20 cellular contexts compared by ENCODE assay signal in the genomic region with DNA sequence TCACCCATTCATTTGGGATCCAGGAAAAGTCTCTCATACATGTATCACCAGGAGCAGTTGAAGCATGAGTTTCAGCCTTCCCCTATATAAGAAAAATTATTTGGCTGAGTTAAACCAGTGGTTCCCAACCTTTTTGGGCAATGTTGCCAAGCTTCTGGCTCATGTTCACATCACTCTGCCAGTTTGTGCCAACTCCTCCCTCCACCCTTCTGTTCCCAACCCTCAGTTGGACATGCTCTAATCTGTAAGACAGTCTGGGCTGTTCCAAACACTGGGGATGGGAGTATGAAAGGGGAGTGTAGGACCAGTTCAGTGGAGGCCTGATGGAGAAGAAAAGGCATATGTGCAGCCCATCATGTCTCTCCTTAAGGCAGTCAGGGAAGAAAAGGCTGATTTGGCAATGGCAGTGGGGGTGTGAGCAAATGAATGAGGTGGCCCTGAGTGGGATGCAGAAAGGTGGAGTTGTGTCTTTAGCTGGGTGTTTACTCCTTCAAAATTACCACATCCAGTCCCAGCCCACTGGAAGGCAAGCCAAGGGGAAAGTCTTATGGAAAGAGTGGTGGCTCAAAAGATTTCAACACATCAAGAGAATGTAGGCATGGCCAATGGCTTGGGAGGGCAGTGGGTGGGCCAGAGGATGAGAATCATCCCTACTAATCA. TPM values are rescaled to one million over a fixed set of nuclear protein-coding genes. Genes with fewer than 3 reads are reported as not detected.
DNase-seq lines count a peak whose midpoint lies in the region; TF ChIP-seq lines count a peak whose summit lies in the region.
"Had no signal": no experiment of that assay in that cellular context is flagged by ENCODE, and none has a peak within 500 bp of the region (broad histone marks: within the 10 kb centered on the region; RNA-seq: fewer than 3 reads in every experiment).

No MANE protein-coding gene starts in this region.

- DNase-seq in GM23248 (peak; percentile 56), NCI-H446 (lab: John Stamatoyannopoulos, UW) (peak; percentile 41 to 76), fibroblast of mammary gland (ENCODE audit: low read depth) (peak; percentile 56), OCI-M2 (lab: John Stamatoyannopoulos, UW; ENCODE audit: unreplicated experiment) (no peak), ureter (ENCODE audit: low spot score) (no peak), GM10248 (ENCODE audit: extremely low spot score) (no peak)
- DNase-seq: AML-193, COR-L47, EL, HCEC 1CT, MV-4-11, NCI-H1417, NCI-H2029 treated with DMSO at 0.1 percent for 48 hours, NCI-H2171 treated with DMSO at 0.1 percent for 48 hours, NCI-H510A, NCI-H82, PC-9 had no signal

- H3K9ac ChIP-seq in GM23248 (no peak overlapping the region), rectal smooth muscle tissue (ENCODE audit: low read length) (no peak overlapping the region)

- H3K36me3 ChIP-seq in GM23248 (ENCODE audit: low read depth) = no peaks in the 10 kb centered on the region
- H3K36me3 ChIP-seq in rectal smooth muscle tissue (ENCODE audit: control insufficient read depth, insufficient read depth, low read length) = no peaks in the 10 kb centered on the region

- CTCF ChIA-PET in GM10248 (lab: Yijun Ruan, JAX) = no interaction called here

- H3K4me3 ChIP-seq in GM23248 = no peak overlapping the region
- H3K4me3 ChIP-seq in fibroblast of mammary gland (ENCODE audit: control insufficient read depth, low read depth, low read length) = no peak overlapping the region
- no peak overlapping the region for H3K4me3 ChIP-seq in rectal smooth muscle tissue (ENCODE audit: low read length)
- H3K4me3 ChIP-seq: PC-9, SJSA1 had no signal

- H4K20me1 ChIP-seq in GM23248 (ENCODE audit: insufficient read depth) = 0 out of 2 replicates have a peak, but pooled peaks cover 5% of the 10 kb centered on the region

- H3K9me3 ChIP-seq in GM23248 (ENCODE audit: low read depth) = no peaks in the 10 kb centered on the region
- H3K9me3 ChIP-seq: SJSA1 had no signal

- no peak overlapping the region for H3K4me2 ChIP-seq in GM23248 (ENCODE audit: unreplicated experiment)
- H3K4me2 ChIP-seq: PC-9 had no signal

- H3K27ac ChIP-seq in GM23248 = no peak overlapping the region
- H3K27ac ChIP-seq in rectal smooth muscle tissue (ENCODE audit: low read depth, low read length) = peak overlapping the region; percentile 36
- H3K27ac ChIP-seq: HL-60, PC-9, SJSA1 had no signal

- H2AFZ ChIP-seq in GM23248 = no peak overlapping the region
- H2AFZ ChIP-seq: PC-9 had no signal

- H3F3A ChIP-seq in GM23248 (ENCODE audit: insufficient read depth) = peaks cover 8% of the 10 kb centered on the region; the same call in 1 of the 2 replicates

- in situ Hi-C loops in GM23248 (cut with MboI) = loop anchor here (25.0 kb wide), 1 partner anchor 220 kb away; no protein-coding TSS in a partner anchor

- H3K27me3 ChIP-seq in GM23248 (replicated peaks; ENCODE audit: insufficient read depth) (no peaks in the 10 kb centered on the region), rectal smooth muscle tissue (ENCODE audit: control insufficient read depth, insufficient read depth, low read length) (no peaks in the 10 kb centered on the region)
- H3K27me3 ChIP-seq: SJSA1 had no signal

- POLR2A ChIA-PET in GM10248 (lab: Yijun Ruan, JAX) = no interaction called here

- H3K4me1 ChIP-seq in GM23248 (ENCODE audit: insufficient read depth) (peaks cover 21% of the 10 kb centered on the region), rectal smooth muscle tissue (ENCODE audit: control insufficient read depth, insufficient read depth, low read length) (peaks cover 33% of the 10 kb centered on the region)

- TF ChIP-seq CTCF in fibroblast of mammary gland (conservative IDR thresholded peaks at IDR 0.05; ENCODE audit: control insufficient read depth, insufficient read depth, low read depth, low read length) (no peak), GM10248 (IDR thresholded peaks at IDR 0.05; ENCODE audit: control extremely low read depth, extremely low read depth, low read depth, missing control alignments) (no peak)

- peaks cover 100% of the 10 kb centered on the region for H3K79me2 ChIP-seq in GM23248 (ENCODE audit: insufficient read depth)

- H3K9me2 ChIP-seq in GM23248 (ENCODE audit: insufficient read depth) = no peaks in the 10 kb centered on the region

RNA-seq across cellular contexts. Expression of a gene that starts 32.0 kb away (rescaled TPM):
- total RNA-seq in GM23248 (2014; rRNA removed; shearing (Covaris generic)) = 19.6 and 24.8 TPM in 2 replicates
- 7.0 and 7.3 TPM in 2 replicates for polyA plus RNA-seq in GM23248 (2016; fragmentation: Nextera tagmentation; extraction: Ambion mirVana)
- 43.7 TPM for total RNA-seq in ureter

Comparison
In these comparisons a context has a peak if more than half of its experiments do, and no peak if none do; other contexts are left out.
1. DNase-seq: peak in GM23248 (single experiment), NCI-H446 (2 of 2) and fibroblast of mammary gland (single experiment); none in OCI-M2 (single experiment), ureter (single experiment) and GM10248 (single experiment).